13 cellular contexts compared by ENCODE assay signal in genomic region chr17:77892469-77893143, GRCh38.
DNase-seq lines count a peak whose midpoint lies in the region; ATAC-seq and TF ChIP-seq lines count a peak whose summit lies in the region.
"Had no signal": no experiment of that assay in that cellular context is flagged by ENCODE, and none has a peak within 500 bp of the region (broad histone marks: within the 10 kb centered on the region; RNA-seq: fewer than 3 reads in every experiment).

No MANE protein-coding gene starts in this region.

- H3K4me3 Mint-ChIP-seq in brain: peak overlapping the region in 3 of 5 experiments; percentile 46 to 69 (median 62)
- H3K4me3 Mint-ChIP-seq: stimulated activated naive CD8-positive, alpha-beta T cell treated with anti-CD3 and anti-CD28 coated beads, Interleukin-15, Interleukin-2, amounts not matched to agents 100 ng/mL and 50 ng/mL, for 24 hours had no signal

- H3K27ac Mint-ChIP-seq in brain: peak overlapping the region; percentile 11 to 90 (median 77)
- H3K27ac Mint-ChIP-seq: stimulated activated naive CD8-positive, alpha-beta T cell treated with anti-CD3 and anti-CD28 coated beads, Interleukin-15, Interleukin-2, amounts not matched to agents 100 ng/mL and 50 ng/mL, for 24 hours had no signal

- H3K36me3 ChIP-seq in neural cell (ENCODE audit: insufficient read depth, low read length): no peaks in the 10 kb centered on the region
- H3K36me3 ChIP-seq in colonic mucosa: no peaks in the 10 kb centered on the region
- H3K36me3 ChIP-seq: adrenal gland, heart right ventricle had no signal

- H3K4me2 ChIP-seq in neural cell (ENCODE audit: low read length): no peak overlapping the region

- H3K9me3 Mint-ChIP-seq in brain: peaks cover 0 to 3% (median 0%) of the 10 kb centered on the region in 5 experiments
- H3K9me3 Mint-ChIP-seq: stimulated activated naive CD8-positive, alpha-beta T cell treated with anti-CD3 and anti-CD28 coated beads, Interleukin-15, Interleukin-2, amounts not matched to agents 100 ng/mL and 50 ng/mL, for 24 hours had no signal

- ATAC-seq in GM19395 (IDR thresholded peaks at IDR 0.05; ENCODE audit: unreplicated experiment): no peak
- ATAC-seq: heart right ventricle had no signal

- H3K9me2 ChIP-seq in neural cell (ENCODE audit: insufficient read depth, low read length): no peaks in the 10 kb centered on the region

- H3K9ac ChIP-seq in neural cell (ENCODE audit: low read length): peak overlapping the region; percentile 10
- H3K9ac ChIP-seq in colonic mucosa (ENCODE audit: low read depth in 2 of 2, low read length in 2 of 2): no peak overlapping the region

- no peaks in the 10 kb centered on the region for H3K36me3 Mint-ChIP-seq in brain

- H3K27me3 ChIP-seq in neural cell (ENCODE audit: insufficient read depth, low read depth, low read length): no peaks in the 10 kb centered on the region
- peaks cover 5% of the 10 kb centered on the region for H3K27me3 ChIP-seq in colonic mucosa
- H3K27me3 ChIP-seq: adrenal gland had no signal

- TF ChIP-seq CTCF in brain (conservative IDR thresholded peaks at IDR 0.05) (peak; percentile 39 to 76), neural cell (IDR thresholded peaks at IDR 0.05; ENCODE audit: poor library complexity, severe bottlenecking) (peak; percentile 51), colonic mucosa (IDR thresholded peaks at IDR 0.05) (no peak)

- no peak for TF ChIP-seq EP300 in neural cell (conservative IDR thresholded peaks at IDR 0.05; ENCODE audit: poor library complexity, severe bottlenecking)

- no peaks in the 10 kb centered on the region for H4K20me1 ChIP-seq in neural cell (ENCODE audit: insufficient read depth)

- H3F3A ChIP-seq in neural cell (ENCODE audit: insufficient read depth, low read length, poor library complexity, severe bottlenecking): no peaks in the 10 kb centered on the region

- peaks cover 4% of the 10 kb centered on the region for H3K27me3 Mint-ChIP-seq in brain

- no peak overlapping the region for H3K4me3 ChIP-seq in neural cell (ENCODE audit: low read length)
- H3K4me3 ChIP-seq in colonic mucosa: no peak overlapping the region
- H3K4me3 ChIP-seq: adrenal gland, heart right ventricle had no signal

- peaks cover 59% of the 10 kb centered on the region for H3K4me1 Mint-ChIP-seq in brain

- no peaks in the 10 kb centered on the region for H3K79me2 ChIP-seq in neural cell (replicated peaks; ENCODE audit: insufficient read depth, low read length)

- H3K27ac ChIP-seq in neural cell (ENCODE audit: low read length) (no peak overlapping the region), colonic mucosa (no peak overlapping the region)
- H3K27ac ChIP-seq: adrenal gland, heart right ventricle had no signal

- no peaks in the 10 kb centered on the region for H3K4me1 ChIP-seq in colonic mucosa

- intact Hi-C loops in colonic mucosa (cut with DNase I): loop anchor here (10.0 kb wide), 1 partner anchor 118 kb away; no protein-coding TSS in a partner anchor

- no peak for TF ChIP-seq RAD21 in neural cell (conservative IDR thresholded peaks at IDR 0.05)

- no peaks in the 10 kb centered on the region for H3K9me3 ChIP-seq in neural cell (ENCODE audit: low read length)
- no peaks in the 10 kb centered on the region for H3K9me3 ChIP-seq in colonic mucosa
- H3K9me3 ChIP-seq: adrenal gland, heart right ventricle had no signal

- H2AFZ ChIP-seq in neural cell (ENCODE audit: low read depth, low read length): no peak overlapping the region

- DNase-seq in NCI-H510A treated with DMSO at 0.1 percent for 48 hours (lab: John Stamatoyannopoulos, UW) (peak; percentile 7), NCI-H510A (lab: John Stamatoyannopoulos, UW) (no peak), HuH-7 (ENCODE audit: low spot score) (peak; percentile 64), SKM-1 treated with dmso at 0.1 percent for 144 hours (lab: John Stamatoyannopoulos, UW; ENCODE audit: unreplicated experiment) (no peak), colonic mucosa (no peak)
- DNase-seq: adrenal gland, NCI-H2029 treated with DMSO at 0.1 percent for 48 hours, T-helper 2 cell had no signal

TF ChIP-seq in neural cell, 6 proteins besides CTCF, POLR2A, EP300 and RAD21:
- TF ChIP-seq MXI1 (conservative IDR thresholded peaks at IDR 0.05; ENCODE audit: poor library complexity, severe bottlenecking): no peak
- peak; percentile 28 for TF ChIP-seq POLR2AphosphoS5 (IDR thresholded peaks at IDR 0.05)
- TF ChIP-seq SMC3 (conservative IDR thresholded peaks at IDR 0.05; ENCODE audit: poor library complexity): no peak
- no peak for TF ChIP-seq EZH2 (IDR thresholded peaks at IDR 0.05; ENCODE audit: borderline replicate concordance, insufficient read depth, low read length, poor library complexity, severe bottlenecking)

Comparison
In these comparisons a context has a peak if more than half of its experiments do, and no peak if none do; other contexts are left out.
1. DNase-seq: peak in NCI-H510A treated with DMSO at 0.1 percent for 48 hours (single experiment) and HuH-7 (single experiment); none in NCI-H510A (single experiment), SKM-1 treated with dmso at 0.1 percent for 144 hours (single experiment) and colonic mucosa (single experiment).